ENCODE assay signal across 12 cellular contexts in the genomic region with DNA sequence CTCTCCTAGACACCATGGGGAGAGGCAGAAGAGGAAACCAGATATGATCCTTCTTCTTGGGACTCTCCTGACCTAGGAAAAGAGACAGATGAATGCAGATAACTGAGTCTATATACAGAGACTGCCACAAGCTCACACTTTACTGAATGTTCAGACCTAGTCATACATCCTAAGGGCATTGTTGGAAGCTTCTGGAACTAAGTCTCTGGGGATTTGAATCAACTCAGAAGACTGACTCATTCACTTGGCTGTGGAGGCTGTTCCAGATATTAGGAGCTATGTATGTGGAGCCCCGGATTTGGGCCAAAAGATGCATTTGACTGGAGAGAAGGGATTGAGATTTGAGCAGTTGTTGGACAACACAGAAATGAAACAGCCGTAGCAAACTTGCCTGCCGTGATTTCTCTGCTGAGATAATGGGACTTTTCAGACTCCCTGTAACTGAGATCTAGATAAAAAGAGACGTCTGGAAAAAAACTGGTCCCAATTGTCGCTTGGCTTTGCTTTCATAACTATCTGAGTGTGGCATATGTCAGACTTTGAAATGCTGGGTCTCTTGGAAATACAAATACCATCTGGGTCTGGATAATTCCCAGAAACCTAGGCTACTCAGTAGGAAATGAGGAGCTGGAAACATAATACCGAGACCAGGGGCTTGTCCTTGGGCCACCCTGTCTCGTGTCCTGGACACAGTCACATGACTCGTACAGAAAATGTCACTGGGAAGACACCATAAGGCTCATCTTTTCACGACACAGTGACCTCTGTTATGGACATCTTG.
DNase-seq lines count a peak whose midpoint lies in the region; ATAC-seq and TF ChIP-seq lines count a peak whose summit lies in the region.
"Had no signal": no experiment of that assay in that cellular context is flagged by ENCODE, and none has a peak within 500 bp of the region (broad histone marks: within the 10 kb centered on the region; RNA-seq: fewer than 3 reads in every experiment).

No MANE protein-coding gene starts in this region.

- peak overlapping the region; percentile 26 for H3K4me3 Mint-ChIP-seq in chondrocyte (ENCODE audit: unreplicated experiment)
- H3K4me3 Mint-ChIP-seq: activated CD4-positive, alpha-beta T cell treated with anti-CD3 and anti-CD28 coated beads for 36 hours; activated naive CD8-positive, alpha-beta T cell treated with anti-CD3 and anti-CD28 coated beads, Interleukin-2, amount 10 ng/mL, durations not matched to agents 7 days and 5 days; stimulated activated naive B cell treated with anti-CD40 and anti-IgM and Interleukin-4, amounts not matched to agents 10 μg/mL and 1 μg/mL and 100 μg/mL, for 72 hours had no signal

- peaks cover 34% of the 10 kb centered on the region for H3K4me1 ChIP-seq in vagina
- H3K4me1 ChIP-seq: A549 had no signal

- no peaks in the 10 kb centered on the region for H3K9me3 Mint-ChIP-seq in chondrocyte (ENCODE audit: low read depth)
- H3K9me3 Mint-ChIP-seq: activated naive CD8-positive, alpha-beta T cell treated with anti-CD3 and anti-CD28 coated beads, Interleukin-2, amount 10 ng/mL, durations not matched to agents 7 days and 5 days; stimulated activated naive B cell treated with anti-CD40 and anti-IgM and Interleukin-4, amounts not matched to agents 10 μg/mL and 1 μg/mL and 100 μg/mL, for 72 hours had no signal

- no peaks in the 10 kb centered on the region for H3K9me3 ChIP-seq in vagina
- H3K9me3 ChIP-seq: A549 had no signal

- no peaks in the 10 kb centered on the region for H3K36me3 Mint-ChIP-seq in chondrocyte (ENCODE audit: low read depth)
- H3K36me3 Mint-ChIP-seq: activated naive CD8-positive, alpha-beta T cell treated with anti-CD3 and anti-CD28 coated beads, Interleukin-2, amount 10 ng/mL, durations not matched to agents 7 days and 5 days; stimulated activated naive B cell treated with anti-CD40 and anti-IgM and Interleukin-4, amounts not matched to agents 10 μg/mL and 1 μg/mL and 100 μg/mL, for 72 hours had no signal

- no peaks in the 10 kb centered on the region for H3K36me3 ChIP-seq in vagina

- intact Hi-C loops in vagina (cut with DNase I), result no loop called here

- ATAC-seq in GM21423 (IDR thresholded peaks at IDR 0.05; ENCODE audit: unreplicated experiment), result no peak
- ATAC-seq: A549; activated CD4-positive, alpha-beta T cell treated with anti-CD3 and anti-CD28 coated beads for 36 hours; stimulated activated naive B cell treated with anti-CD40 and anti-IgM and Interleukin-4, amounts not matched to agents 10 μg/mL and 1 μg/mL and 100 μg/mL, for 72 hours had no signal

- no peak overlapping the region for H3K27ac Mint-ChIP-seq in chondrocyte (ENCODE audit: unreplicated experiment)
- H3K27ac Mint-ChIP-seq: activated CD4-positive, alpha-beta T cell treated with anti-CD3 and anti-CD28 coated beads for 36 hours; activated naive CD8-positive, alpha-beta T cell treated with anti-CD3 and anti-CD28 coated beads, Interleukin-2, amount 10 ng/mL, durations not matched to agents 7 days and 5 days; stimulated activated naive B cell treated with anti-CD40 and anti-IgM and Interleukin-4, amounts not matched to agents 10 μg/mL and 1 μg/mL and 100 μg/mL, for 72 hours had no signal

- H3K4me3 ChIP-seq in vagina, result no peak overlapping the region
- H3K4me3 ChIP-seq: A549 had no signal

- H3K27me3 Mint-ChIP-seq in chondrocyte (ENCODE audit: low read depth), result no peaks in the 10 kb centered on the region
- H3K27me3 Mint-ChIP-seq: activated CD4-positive, alpha-beta T cell treated with anti-CD3 and anti-CD28 coated beads for 36 hours; activated naive CD8-positive, alpha-beta T cell treated with anti-CD3 and anti-CD28 coated beads, Interleukin-2, amount 10 ng/mL, durations not matched to agents 7 days and 5 days had no signal

- no peak for TF ChIP-seq CTCF in chondrocyte (IDR thresholded peaks at IDR 0.05)
- no peak for TF ChIP-seq CTCF in vagina (IDR thresholded peaks at IDR 0.05)

- TF ChIP-seq POLR2A in vagina (IDR thresholded peaks at IDR 0.05), result no peak

- peak overlapping the region; percentile 68 for H3K27ac ChIP-seq in vagina
- H3K27ac ChIP-seq: A549 had no signal

- DNase-seq in NCI-H345 (lab: John Stamatoyannopoulos, UW) (peak; percentile 6), NCI-H345 treated with DMSO at 0.1 percent for 48 hours (lab: John Stamatoyannopoulos, UW; ENCODE audit: unreplicated experiment) (no peak), chondrocyte (ENCODE audit: low spot score) (no peak), left kidney (ENCODE audit: low read depth, low spot score) (peak; percentile 7), vagina (ENCODE audit: extremely low spot score in 2 of 2) (no peak), NCI-H187 (lab: John Stamatoyannopoulos, UW) (no peak), NCI-H2107 treated with DMSO at 0.1 percent for 48 hours (lab: John Stamatoyannopoulos, UW; ENCODE audit: unreplicated experiment) (no peak)
- DNase-seq: activated CD4-positive, alpha-beta T cell treated with anti-CD3 and anti-CD28 coated beads for 36 hours; activated naive CD8-positive, alpha-beta T cell treated with anti-CD3 and anti-CD28 coated beads, Interleukin-2, amount 10 ng/mL, durations not matched to agents 7 days and 5 days; stimulated activated naive B cell treated with anti-CD40 and anti-IgM and Interleukin-4, amounts not matched to agents 10 μg/mL and 1 μg/mL and 100 μg/mL, for 72 hours had no signal

- H3K4me1 Mint-ChIP-seq in chondrocyte (ENCODE audit: low read depth), result peaks cover 30% of the 10 kb centered on the region
- H3K4me1 Mint-ChIP-seq: activated CD4-positive, alpha-beta T cell treated with anti-CD3 and anti-CD28 coated beads for 36 hours; activated naive CD8-positive, alpha-beta T cell treated with anti-CD3 and anti-CD28 coated beads, Interleukin-2, amount 10 ng/mL, durations not matched to agents 7 days and 5 days; stimulated activated naive B cell treated with anti-CD40 and anti-IgM and Interleukin-4, amounts not matched to agents 10 μg/mL and 1 μg/mL and 100 μg/mL, for 72 hours had no signal

- H3K27me3 ChIP-seq in vagina, result no peaks in the 10 kb centered on the region

Comparison
In these comparisons a context has a peak if more than half of its experiments do, and no peak if none do; other contexts are left out.
1. DNase-seq: peak in NCI-H345 (single experiment) and left kidney (single experiment); none in NCI-H345 treated with DMSO at 0.1 percent for 48 hours (single experiment), chondrocyte (single experiment), vagina (0 of 2), NCI-H187 (0 of 2) and NCI-H2107 treated with DMSO at 0.1 percent for 48 hours (single experiment).